ENCODE assay signal across 23 cellular contexts in the genomic region with DNA sequence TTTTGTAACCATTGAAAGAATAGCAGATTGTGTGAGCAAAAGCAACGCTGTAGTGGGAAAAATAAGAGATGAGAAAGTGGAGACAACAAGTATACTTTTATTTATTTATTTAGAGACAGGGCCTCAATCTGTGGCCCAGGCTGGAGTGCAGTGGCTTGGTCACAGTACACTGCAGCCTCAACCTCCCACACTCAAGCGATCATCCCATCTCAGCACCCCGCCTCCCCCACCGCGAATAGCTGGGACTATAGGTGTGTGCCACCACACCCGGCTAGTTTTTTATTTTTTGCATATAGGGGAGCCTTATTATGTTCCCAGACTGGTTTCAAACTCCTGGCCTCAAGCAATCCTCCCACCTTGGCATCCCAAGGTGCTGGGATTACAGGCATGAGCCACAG. TPM values are rescaled to one million over a fixed set of nuclear protein-coding genes. Genes with fewer than 3 reads are reported as not detected.
DNase-seq lines count a peak whose midpoint lies in the region; ATAC-seq and TF ChIP-seq lines count a peak whose summit lies in the region.
"Had no signal": no experiment of that assay in that cellular context is flagged by ENCODE, and none has a peak within 500 bp of the region (broad histone marks: within the 10 kb centered on the region; RNA-seq: fewer than 3 reads in every experiment).

No MANE protein-coding gene starts in this region.

- no peaks in the 10 kb centered on the region for H3K36me3 ChIP-seq in CD8-positive, alpha-beta T cell (ENCODE audit: insufficient read depth, low read length)
- H3K36me3 ChIP-seq in HEK293 (ENCODE audit: control insufficient read depth in 2 of 2, insufficient read depth in 1 of 2, low read length in 2 of 2) (no peaks in the 10 kb centered on the region), upper lobe of left lung (no peaks in the 10 kb centered on the region)
- H3K36me3 ChIP-seq: gastrocnemius medialis, left lung, Peyer's patch, prostate gland, tibial nerve had no signal

- peaks cover 21% of the 10 kb centered on the region for H3K4me1 Mint-ChIP-seq in CD8-positive, alpha-beta T cell (ENCODE audit: low read depth)
- peaks cover 16% of the 10 kb centered on the region for H3K4me1 Mint-ChIP-seq in nephron

- no peaks in the 10 kb centered on the region for H3K27me3 ChIP-seq in CD8-positive, alpha-beta T cell (ENCODE audit: insufficient read depth, low read length)
- no peaks in the 10 kb centered on the region for H3K27me3 ChIP-seq in upper lobe of left lung
- H3K27me3 ChIP-seq: gastrocnemius medialis, Peyer's patch, tibial nerve had no signal

- H3K27ac Mint-ChIP-seq in CD8-positive, alpha-beta T cell, result no peak overlapping the region
- peak overlapping the region in 2 of 3 experiments; percentile 21 to 58 for H3K27ac Mint-ChIP-seq in nephron
- H3K27ac Mint-ChIP-seq: dendritic cell treated with granulocyte-macrophage colony-stimulating factor and Interleukin-4, amounts not matched to agents 40 ng/mL and 50 ng/mL, for 4 days had no signal

- peaks cover 16% of the 10 kb centered on the region for H3K27me3 Mint-ChIP-seq in CD8-positive, alpha-beta T cell (ENCODE audit: low read depth)
- H3K27me3 Mint-ChIP-seq in nephron (ENCODE audit: low read depth), result no peaks in the 10 kb centered on the region

- H3K9me3 Mint-ChIP-seq in CD8-positive, alpha-beta T cell, result no peaks in the 10 kb centered on the region
- no peaks in the 10 kb centered on the region for H3K9me3 Mint-ChIP-seq in nephron
- H3K9me3 Mint-ChIP-seq: dendritic cell treated with granulocyte-macrophage colony-stimulating factor and Interleukin-4, amounts not matched to agents 40 ng/mL and 50 ng/mL, for 4 days had no signal

- no peak for TF ChIP-seq EP300 in upper lobe of left lung (IDR thresholded peaks at IDR 0.05)

- H3K9me3 ChIP-seq in CD8-positive, alpha-beta T cell (ENCODE audit: low read length), result no peaks in the 10 kb centered on the region
- no peaks in the 10 kb centered on the region for H3K9me3 ChIP-seq in HEK293 (ENCODE audit: control insufficient read depth, insufficient read depth, low read depth, low read length)
- H3K9me3 ChIP-seq in upper lobe of left lung, result no peaks in the 10 kb centered on the region
- H3K9me3 ChIP-seq: gastrocnemius medialis, left lung, Peyer's patch, prostate gland, tibial nerve had no signal

- 96% methylated on average over 6 of the region's 6 CpGs for WGBS in upper lobe of left lung, 2 donors

- H3K4me3 ChIP-seq in CD8-positive, alpha-beta T cell (ENCODE audit: low read depth, low read length), result no peak overlapping the region
- H3K4me3 ChIP-seq in HEK293 (ENCODE audit: low read depth, low read length) (no peak overlapping the region), upper lobe of left lung (no peak overlapping the region)
- H3K4me3 ChIP-seq: left lung, Peyer's patch, prostate gland, SK-N-MC, tibial nerve had no signal

- peak overlapping the region; percentile 96 for H3K4me3 Mint-ChIP-seq in CD8-positive, alpha-beta T cell
- H3K4me3 Mint-ChIP-seq in nephron, result peak overlapping the region; percentile 72 to 98 (median 78)
- H3K4me3 Mint-ChIP-seq: dendritic cell treated with granulocyte-macrophage colony-stimulating factor and Interleukin-4, amounts not matched to agents 40 ng/mL and 50 ng/mL, for 4 days had no signal

- H3K36me3 Mint-ChIP-seq in CD8-positive, alpha-beta T cell, result peaks cover 10% of the 10 kb centered on the region
- no peaks in the 10 kb centered on the region for H3K36me3 Mint-ChIP-seq in nephron (ENCODE audit: low read depth)

- H3K4me1 ChIP-seq in CD8-positive, alpha-beta T cell (ENCODE audit: insufficient read depth, low read length), result peaks cover 12% of the 10 kb centered on the region
- H3K4me1 ChIP-seq in HEK293 (ENCODE audit: control insufficient read depth, insufficient read depth, low read length) (peaks cover 19% of the 10 kb centered on the region), upper lobe of left lung (peaks cover 2 to 11% (median 9%) of the 10 kb centered on the region in 4 donors)
- H3K4me1 ChIP-seq: prostate gland had no signal

- POLR2A ChIA-PET in CD8-positive, alpha-beta T cell (lab: Charles Lee), result no interaction called here
- POLR2A ChIA-PET in HEK293 (lab: Yijun Ruan, JAX), result no interaction called here

- no peak for TF ChIP-seq CTCF in CD8-positive, alpha-beta T cell (IDR thresholded peaks at IDR 0.05)
- TF ChIP-seq CTCF in HEK293 (tag by site-specific recombination; IDR thresholded peaks at IDR 0.05) (no peak), nephron (IDR thresholded peaks at IDR 0.05; ENCODE audit: unreplicated experiment in 3 of 3) (no peak), upper lobe of left lung (IDR thresholded peaks at IDR 0.05) (no peak)

- no peak for DNase-seq in CD8-positive, alpha-beta T cell
- no peak for DNase-seq in SK-N-DZ (ENCODE audit: low spot score)
- no peak for DNase-seq in upper lobe of left lung
- DNase-seq: activated CD4-positive, alpha-beta T cell treated with anti-CD3 and anti-CD28 coated beads, Interleukin-2, amount 50 U/mL, for 4 hours; activated effector memory CD4-positive, alpha-beta T cell treated with anti-CD3 and anti-CD28 coated beads, Interleukin-2, amount 50 U/mL, for 16 hours; DMS53; gastrocnemius medialis; H7; Kasumi-1; left lung; NCI-H1417 treated with DMSO at 0.1 percent for 48 hours; NCI-H2171; NCI-H82; Peyer's patch had no signal

- intact Hi-C loops in CD8-positive, alpha-beta T cell (cut with DNase I, micrococcal nuclease), result no loop called here

- no peak overlapping the region for H3K27ac ChIP-seq in CD8-positive, alpha-beta T cell (ENCODE audit: low read depth, low read length)
- H3K27ac ChIP-seq in HEK293 (ENCODE audit: extremely low read depth, low read depth, low read length) (no peak overlapping the region), angular gyrus (ENCODE audit: low read depth, low read length) (peak overlapping the region; percentile 96), upper lobe of left lung (no peak overlapping the region)
- H3K27ac ChIP-seq: gastrocnemius medialis, left lung, Peyer's patch, prostate gland, SK-N-MC, tibial nerve had no signal

- no peak for ATAC-seq in CD8-positive, alpha-beta T cell
- ATAC-seq in HG03378 (IDR thresholded peaks at IDR 0.05; ENCODE audit: unreplicated experiment) (no peak), GM18519 (IDR thresholded peaks at IDR 0.05; ENCODE audit: low FRiP score, unreplicated experiment) (no peak), upper lobe of left lung (ENCODE audit: low FRiP score in 2 of 2) (no peak)
- ATAC-seq: gastrocnemius medialis, left lung had no signal

- CTCF ChIA-PET in CD8-positive, alpha-beta T cell (lab: Charles Lee), result no interaction called here
- CTCF ChIA-PET in HEK293 (lab: Yijun Ruan, JAX), result no interaction called here

- TF ChIP-seq POLR2A in upper lobe of left lung (IDR thresholded peaks at IDR 0.05), result no peak

TF ChIP-seq in HEK293, 187 proteins besides CTCF, POLR2A, EP300 and RAD21:
- TF ChIP-seq ZNF792 (tag by site-specific recombination; IDR thresholded peaks at IDR 0.05) (no peak), SALL2 (tag by site-specific recombination; IDR thresholded peaks at IDR 0.05; ENCODE audit: borderline replicate concordance) (no peak), ZFP37 (tag by site-specific recombination; IDR thresholded peaks at IDR 0.05) (no peak), BCL11B (tag by site-specific recombination; IDR thresholded peaks at IDR 0.05; ENCODE audit: low read depth) (no peak), ZFP3 (tag by site-specific recombination; IDR thresholded peaks at IDR 0.05; ENCODE audit: low read depth) (no peak), ZFHX2 (tag by site-specific recombination; conservative IDR thresholded peaks at IDR 0.05) (peak; percentile 18; the same call in 1 of the 2 replicates), EGR2 (tag by site-specific recombination; IDR thresholded peaks at IDR 0.05; ENCODE audit: low read depth) (peak; percentile 27; the same call in 1 of the 2 replicates), ZNF223 (tag by site-specific recombination; IDR thresholded peaks at IDR 0.05) (no peak), SP3 (tag by site-specific recombination; IDR thresholded peaks at IDR 0.05) (no peak), SP2 (tag by site-specific recombination; IDR thresholded peaks at IDR 0.05) (no peak)
TF ChIP-seq in HEK293: peak in this region for 2.

RNA-seq across cellular contexts. Expression of gene GLCE, which starts 1.6 kb away (rescaled TPM):
- 1 to 10 TPM; 4.1 to 4.2 TPM for total RNA-seq in CD8-positive, alpha-beta T cell
- 24.2 and 30.0 TPM in 2 replicates for polyA plus RNA-seq in SK-N-DZ (2014; cell fraction: cytosol; rRNA removed)
- polyA plus RNA-seq in SK-N-DZ (2014; cell fraction: nucleus; rRNA removed), result 23.5 and 23.6 TPM in 2 replicates
- 10 to 100 TPM; 12.5 to 24.8 (median 17.2) TPM for total RNA-seq in upper lobe of left lung
